In the genomic region with DNA sequence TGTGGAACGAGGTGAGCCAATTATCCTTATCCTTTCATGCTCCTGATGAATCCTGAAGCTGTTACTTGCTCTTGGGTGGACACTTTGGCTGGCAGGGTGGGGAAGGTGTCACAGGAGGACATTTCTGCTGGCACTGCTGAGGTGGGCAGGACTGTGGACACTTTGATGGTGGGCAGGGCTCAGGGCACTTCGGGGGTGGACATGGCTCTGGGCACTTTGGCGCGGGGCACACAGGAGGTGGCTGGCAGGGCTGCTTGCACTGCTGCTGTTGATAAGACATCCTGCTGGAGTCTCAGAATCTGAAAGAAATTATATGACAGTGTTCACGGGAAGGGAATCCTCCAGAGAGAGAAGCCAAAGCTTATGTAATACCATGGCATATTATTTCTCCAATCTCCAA, we compare ENCODE assay signal across 15 cellular contexts. TPM values are rescaled to one million over a fixed set of nuclear protein-coding genes. Genes with fewer than 3 reads are reported as not detected.
"Had no signal": no experiment of that assay in that cellular context is flagged by ENCODE, and none has a peak within 500 bp of the region (broad histone marks: within the 10 kb centered on the region; RNA-seq: fewer than 3 reads in every experiment).

No MANE protein-coding gene starts in this region.

RNA-seq across cellular contexts. Expression of a gene that starts 0.9 kb away (rescaled TPM):
- total RNA-seq: activated B cell treated with CpG ODN at 0.5 μM for 24 hours; activated CD4-positive, alpha-beta memory T cell treated with anti-CD3 and anti-CD28 coated beads for 36 hours; activated CD4-positive, alpha-beta memory T cell treated with anti-CD3 and anti-CD28 coated beads, Interleukin-2, amount 10 ng/mL, durations not matched to agents 7 days and 5 days; activated CD4-positive, alpha-beta T cell treated with anti-CD3 and anti-CD28 coated beads for 36 hours; activated CD4-positive, alpha-beta T cell treated with anti-CD3 and anti-CD28 coated beads, Interleukin-2, amount 10 ng/mL, durations not matched to agents 24 days and 14 days; activated CD4-positive, alpha-beta T cell treated with anti-CD3 and anti-CD28 coated beads, Interleukin-2, amount 10 ng/mL, durations not matched to agents 7 days and 5 days; activated CD8-positive, alpha-beta memory T cell treated with anti-CD3 and anti-CD28 coated beads for 36 hours; activated CD8-positive, alpha-beta memory T cell treated with anti-CD3 and anti-CD28 coated beads, Interleukin-2, amount 10 ng/mL, durations not matched to agents 7 days and 5 days; activated CD8-positive, alpha-beta T cell treated with anti-CD3 and anti-CD28 coated beads for 36 hours; activated CD8-positive, alpha-beta T cell treated with anti-CD3 and anti-CD28 coated beads, Interleukin-2, amount 10 ng/mL, durations not matched to agents 7 days and 5 days; T-cell; T-helper 1 cell treated with Interleukin-12 subunit alpha and Interleukin-12 subunit beta and Interleukin-4 antibody, amounts not matched to agents 30 ng/mL and 1 ng/mL, for 36 hours; T-helper 17 cell; T-helper 2 cell treated with Interferon-gamma antibody and Interleukin-4, amounts not matched to agents 100 ng/mL and 5 ng/mL, for 36 hours; WTC11 had no signal

RNA-seq across cellular contexts. Expression of a gene that starts 18.1 kb away (rescaled TPM):
- total RNA-seq: activated B cell treated with CpG ODN at 0.5 μM for 24 hours; activated CD4-positive, alpha-beta memory T cell treated with anti-CD3 and anti-CD28 coated beads for 36 hours; activated CD4-positive, alpha-beta memory T cell treated with anti-CD3 and anti-CD28 coated beads, Interleukin-2, amount 10 ng/mL, durations not matched to agents 7 days and 5 days; activated CD4-positive, alpha-beta T cell treated with anti-CD3 and anti-CD28 coated beads for 36 hours; activated CD4-positive, alpha-beta T cell treated with anti-CD3 and anti-CD28 coated beads, Interleukin-2, amount 10 ng/mL, durations not matched to agents 24 days and 14 days; activated CD4-positive, alpha-beta T cell treated with anti-CD3 and anti-CD28 coated beads, Interleukin-2, amount 10 ng/mL, durations not matched to agents 7 days and 5 days; activated CD8-positive, alpha-beta memory T cell treated with anti-CD3 and anti-CD28 coated beads for 36 hours; activated CD8-positive, alpha-beta memory T cell treated with anti-CD3 and anti-CD28 coated beads, Interleukin-2, amount 10 ng/mL, durations not matched to agents 7 days and 5 days; activated CD8-positive, alpha-beta T cell treated with anti-CD3 and anti-CD28 coated beads for 36 hours; activated CD8-positive, alpha-beta T cell treated with anti-CD3 and anti-CD28 coated beads, Interleukin-2, amount 10 ng/mL, durations not matched to agents 7 days and 5 days; T-cell; T-helper 1 cell treated with Interleukin-12 subunit alpha and Interleukin-12 subunit beta and Interleukin-4 antibody, amounts not matched to agents 30 ng/mL and 1 ng/mL, for 36 hours; T-helper 17 cell; T-helper 2 cell treated with Interferon-gamma antibody and Interleukin-4, amounts not matched to agents 100 ng/mL and 5 ng/mL, for 36 hours; WTC11 had no signal

RNA-seq across cellular contexts. Expression of a gene that starts 38.2 kb away (rescaled TPM):
- total RNA-seq: activated B cell treated with CpG ODN at 0.5 μM for 24 hours; activated CD4-positive, alpha-beta memory T cell treated with anti-CD3 and anti-CD28 coated beads for 36 hours; activated CD4-positive, alpha-beta memory T cell treated with anti-CD3 and anti-CD28 coated beads, Interleukin-2, amount 10 ng/mL, durations not matched to agents 7 days and 5 days; activated CD4-positive, alpha-beta T cell treated with anti-CD3 and anti-CD28 coated beads for 36 hours; activated CD4-positive, alpha-beta T cell treated with anti-CD3 and anti-CD28 coated beads, Interleukin-2, amount 10 ng/mL, durations not matched to agents 24 days and 14 days; activated CD4-positive, alpha-beta T cell treated with anti-CD3 and anti-CD28 coated beads, Interleukin-2, amount 10 ng/mL, durations not matched to agents 7 days and 5 days; activated CD8-positive, alpha-beta memory T cell treated with anti-CD3 and anti-CD28 coated beads for 36 hours; activated CD8-positive, alpha-beta memory T cell treated with anti-CD3 and anti-CD28 coated beads, Interleukin-2, amount 10 ng/mL, durations not matched to agents 7 days and 5 days; activated CD8-positive, alpha-beta T cell treated with anti-CD3 and anti-CD28 coated beads for 36 hours; activated CD8-positive, alpha-beta T cell treated with anti-CD3 and anti-CD28 coated beads, Interleukin-2, amount 10 ng/mL, durations not matched to agents 7 days and 5 days; T-cell; T-helper 1 cell treated with Interleukin-12 subunit alpha and Interleukin-12 subunit beta and Interleukin-4 antibody, amounts not matched to agents 30 ng/mL and 1 ng/mL, for 36 hours; T-helper 17 cell; T-helper 2 cell treated with Interferon-gamma antibody and Interleukin-4, amounts not matched to agents 100 ng/mL and 5 ng/mL, for 36 hours; WTC11 had no signal

RNA-seq across cellular contexts. Expression of a gene that starts 41.0 kb away (rescaled TPM):
- total RNA-seq: activated B cell treated with CpG ODN at 0.5 μM for 24 hours; activated CD4-positive, alpha-beta memory T cell treated with anti-CD3 and anti-CD28 coated beads for 36 hours; activated CD4-positive, alpha-beta memory T cell treated with anti-CD3 and anti-CD28 coated beads, Interleukin-2, amount 10 ng/mL, durations not matched to agents 7 days and 5 days; activated CD4-positive, alpha-beta T cell treated with anti-CD3 and anti-CD28 coated beads for 36 hours; activated CD4-positive, alpha-beta T cell treated with anti-CD3 and anti-CD28 coated beads, Interleukin-2, amount 10 ng/mL, durations not matched to agents 24 days and 14 days; activated CD4-positive, alpha-beta T cell treated with anti-CD3 and anti-CD28 coated beads, Interleukin-2, amount 10 ng/mL, durations not matched to agents 7 days and 5 days; activated CD8-positive, alpha-beta memory T cell treated with anti-CD3 and anti-CD28 coated beads for 36 hours; activated CD8-positive, alpha-beta memory T cell treated with anti-CD3 and anti-CD28 coated beads, Interleukin-2, amount 10 ng/mL, durations not matched to agents 7 days and 5 days; activated CD8-positive, alpha-beta T cell treated with anti-CD3 and anti-CD28 coated beads for 36 hours; activated CD8-positive, alpha-beta T cell treated with anti-CD3 and anti-CD28 coated beads, Interleukin-2, amount 10 ng/mL, durations not matched to agents 7 days and 5 days; T-cell; T-helper 1 cell treated with Interleukin-12 subunit alpha and Interleukin-12 subunit beta and Interleukin-4 antibody, amounts not matched to agents 30 ng/mL and 1 ng/mL, for 36 hours; T-helper 17 cell; T-helper 2 cell treated with Interferon-gamma antibody and Interleukin-4, amounts not matched to agents 100 ng/mL and 5 ng/mL, for 36 hours; WTC11 had no signal

RNA-seq across cellular contexts. Expression of a gene that starts 55.1 kb away (rescaled TPM):
- total RNA-seq: activated B cell treated with CpG ODN at 0.5 μM for 24 hours; activated CD4-positive, alpha-beta memory T cell treated with anti-CD3 and anti-CD28 coated beads for 36 hours; activated CD4-positive, alpha-beta memory T cell treated with anti-CD3 and anti-CD28 coated beads, Interleukin-2, amount 10 ng/mL, durations not matched to agents 7 days and 5 days; activated CD4-positive, alpha-beta T cell treated with anti-CD3 and anti-CD28 coated beads for 36 hours; activated CD4-positive, alpha-beta T cell treated with anti-CD3 and anti-CD28 coated beads, Interleukin-2, amount 10 ng/mL, durations not matched to agents 24 days and 14 days; activated CD4-positive, alpha-beta T cell treated with anti-CD3 and anti-CD28 coated beads, Interleukin-2, amount 10 ng/mL, durations not matched to agents 7 days and 5 days; activated CD8-positive, alpha-beta memory T cell treated with anti-CD3 and anti-CD28 coated beads for 36 hours; activated CD8-positive, alpha-beta memory T cell treated with anti-CD3 and anti-CD28 coated beads, Interleukin-2, amount 10 ng/mL, durations not matched to agents 7 days and 5 days; activated CD8-positive, alpha-beta T cell treated with anti-CD3 and anti-CD28 coated beads for 36 hours; activated CD8-positive, alpha-beta T cell treated with anti-CD3 and anti-CD28 coated beads, Interleukin-2, amount 10 ng/mL, durations not matched to agents 7 days and 5 days; T-cell; T-helper 1 cell treated with Interleukin-12 subunit alpha and Interleukin-12 subunit beta and Interleukin-4 antibody, amounts not matched to agents 30 ng/mL and 1 ng/mL, for 36 hours; T-helper 17 cell; T-helper 2 cell treated with Interferon-gamma antibody and Interleukin-4, amounts not matched to agents 100 ng/mL and 5 ng/mL, for 36 hours; WTC11 had no signal
